19 cellular contexts compared by ENCODE assay signal in the genomic region with DNA sequence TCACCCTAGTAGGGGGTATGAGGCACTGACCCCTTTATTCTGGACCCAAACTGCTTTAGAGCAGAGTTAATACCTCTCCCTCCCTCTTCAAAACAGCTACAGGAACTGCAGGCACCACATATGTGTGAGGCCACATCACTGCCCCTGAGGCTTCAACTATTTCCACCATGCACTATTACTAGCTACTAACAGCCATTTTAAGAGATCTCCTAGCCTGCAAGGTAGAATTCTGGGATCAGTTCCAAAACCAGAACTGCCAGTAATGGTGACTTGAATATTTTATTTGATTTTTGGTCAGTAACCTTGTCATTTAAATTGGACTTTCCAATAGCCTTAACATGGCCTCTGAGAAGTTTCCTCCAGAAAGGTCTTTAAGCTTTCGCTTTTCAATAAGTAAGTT. TPM values are rescaled to one million over a fixed set of nuclear protein-coding genes. Genes with fewer than 3 reads are reported as not detected.
A peak's percentile ranks its signal among the peaks of the same experiment; 100 is the strongest.
DNase-seq lines count a peak whose midpoint lies in the region; ATAC-seq and TF ChIP-seq lines count a peak whose summit lies in the region.
"Had no signal": no experiment of that assay in that cellular context is flagged by ENCODE, and none has a peak within 500 bp of the region (broad histone marks: within the 10 kb centered on the region; RNA-seq: fewer than 3 reads in every experiment).

No MANE protein-coding gene starts in this region.

- POLR2A ChIA-PET in PC-3 (lab: Charles Lee; ENCODE audit: unreplicated experiment), result no interaction called here
- POLR2A ChIA-PET in activated CD4-positive, alpha-beta T cell treated with anti-CD3 and anti-CD28 coated beads for 36 hours (lab: Charles Lee), result interaction anchor here (0.7 kb wide), 1 partner anchor 218 kb away, joined by 3 read pairs; no protein-coding TSS in a partner anchor

- no peak overlapping the region for H3K4me3 ChIP-seq in GM23338
- H3K4me3 ChIP-seq in PC-3 (ENCODE audit: low read length), result no peak overlapping the region
- no peak overlapping the region for H3K4me3 ChIP-seq in osteoblast (ENCODE audit: insufficient read depth, low read length)
- no peak overlapping the region for H3K4me3 ChIP-seq in endodermal cell (ENCODE audit: low read length)
- H3K4me3 ChIP-seq in heart left ventricle, result no peak overlapping the region

- peaks cover 84% of the 10 kb centered on the region for H3K4me1 Mint-ChIP-seq in GM23338
- H3K4me1 Mint-ChIP-seq in endodermal cell, result peaks cover 3% of the 10 kb centered on the region
- no peaks in the 10 kb centered on the region for H3K4me1 Mint-ChIP-seq in activated CD4-positive, alpha-beta T cell treated with anti-CD3 and anti-CD28 coated beads for 36 hours

- H3F3A ChIP-seq in GM23338 (replicated peaks; ENCODE audit: low read depth), result no peaks in the 10 kb centered on the region
- no peaks in the 10 kb centered on the region for H3F3A ChIP-seq in PC-3 (ENCODE audit: low read length, unreplicated experiment)

- H3K27me3 ChIP-seq in GM23338 (ENCODE audit: insufficient read depth) (no peaks in the 10 kb centered on the region), PC-3 (ENCODE audit: low read length) (no peaks in the 10 kb centered on the region), osteoblast (ENCODE audit: insufficient read depth, low read length) (no peaks in the 10 kb centered on the region), endodermal cell (ENCODE audit: control insufficient read depth, insufficient read depth, low read length, poor library complexity, severe bottlenecking) (no peaks in the 10 kb centered on the region), heart left ventricle (no peaks in the 10 kb centered on the region)
- H3K27me3 ChIP-seq: BE2C had no signal

- TF ChIP-seq CTCF in GM23338 (conservative IDR thresholded peaks at IDR 0.05; ENCODE audit: low read depth in 2 of 2), result no peak
- TF ChIP-seq CTCF in PC-3 (conservative IDR thresholded peaks at IDR 0.05; ENCODE audit: low read depth, low read length), result no peak
- no peak for TF ChIP-seq CTCF in osteoblast (IDR thresholded peaks at IDR 0.05; ENCODE audit: extremely low read depth, low read depth, low read length)
- no peak for TF ChIP-seq CTCF in endodermal cell (conservative IDR thresholded peaks at IDR 0.05)
- no peak for TF ChIP-seq CTCF in heart left ventricle (IDR thresholded peaks at IDR 0.05)

- H3K9me3 ChIP-seq in PC-3 (ENCODE audit: low read length), result no peaks in the 10 kb centered on the region
- no peaks in the 10 kb centered on the region for H3K9me3 ChIP-seq in osteoblast (ENCODE audit: low read depth, low read length)
- H3K9me3 ChIP-seq in endodermal cell (ENCODE audit: control insufficient read depth, low read length), result no peaks in the 10 kb centered on the region
- H3K9me3 ChIP-seq in heart left ventricle, result no peaks in the 10 kb centered on the region
- H3K9me3 ChIP-seq: BE2C had no signal

- H3K27ac Mint-ChIP-seq in GM23338 (peak overlapping the region; percentile 83), endodermal cell (no peak overlapping the region)
- H3K27ac Mint-ChIP-seq in activated CD4-positive, alpha-beta T cell treated with anti-CD3 and anti-CD28 coated beads for 36 hours, result no peak overlapping the region

- peaks cover 62% of the 10 kb centered on the region for H3K4me1 ChIP-seq in GM23338 (ENCODE audit: insufficient read depth)
- H3K4me1 ChIP-seq in PC-3 (ENCODE audit: insufficient read depth, low read length), result no peaks in the 10 kb centered on the region
- H3K4me1 ChIP-seq in osteoblast (ENCODE audit: insufficient read depth, low read length), result peaks cover 2% of the 10 kb centered on the region
- H3K4me1 ChIP-seq in endodermal cell (ENCODE audit: control insufficient read depth, insufficient read depth, low read length), result no peaks in the 10 kb centered on the region
- no peaks in the 10 kb centered on the region for H3K4me1 ChIP-seq in heart left ventricle
- H3K4me1 ChIP-seq: BE2C had no signal

- DNase-seq in D341Med (ENCODE audit: low spot score) (peak; percentile 18), GM23338 (ENCODE audit: low spot score) (no peak), PC-3 (peak; percentile 6), osteoblast (ENCODE audit: insufficient read length, low spot score, missing footprints) (peak; percentile 55), endodermal cell (no peak), heart left ventricle (no peak)
- DNase-seq in activated CD4-positive, alpha-beta T cell treated with anti-CD3 and anti-CD28 coated beads for 36 hours, result no peak
- DNase-seq: BE2C, DND-41, GOT3, KBM-7, NCI-H1092 treated with DMSO at 0.1 percent for 48 hours, NCI-H1694, NCI-H2081, NCI-H2171, NCI-H446, NCI-H526, T-helper 1 cell had no signal

- H3K27ac ChIP-seq in GM23338 (ENCODE audit: low read depth) (no peak overlapping the region), PC-3 (ENCODE audit: low read length) (no peak overlapping the region), osteoblast (ENCODE audit: low read depth, low read length) (no peak overlapping the region), endodermal cell (ENCODE audit: low read depth, low read length) (no peak overlapping the region), heart left ventricle (no peak overlapping the region)

- H3K9ac ChIP-seq in PC-3 (ENCODE audit: low read length) (no peak overlapping the region), endodermal cell (ENCODE audit: extremely low read depth, low read length, poor library complexity, severe bottlenecking) (no peak overlapping the region)

- no TSS peak for BruUV-seq in PC-3 (replicated peaks; lab: Mats Ljungman, UMichigan)

- no peaks in the 10 kb centered on the region; the same call in 2 of the 3 replicates for H3K36me3 Mint-ChIP-seq in GM23338 (ENCODE audit: low read depth)
- H3K36me3 Mint-ChIP-seq in endodermal cell (ENCODE audit: low read depth), result peaks cover 2% of the 10 kb centered on the region
- H3K36me3 Mint-ChIP-seq in activated CD4-positive, alpha-beta T cell treated with anti-CD3 and anti-CD28 coated beads for 36 hours (ENCODE audit: low read depth), result no peaks in the 10 kb centered on the region

- H3K9me3 Mint-ChIP-seq in GM23338 (no peaks in the 10 kb centered on the region), endodermal cell (no peaks in the 10 kb centered on the region)
- no peaks in the 10 kb centered on the region for H3K9me3 Mint-ChIP-seq in activated CD4-positive, alpha-beta T cell treated with anti-CD3 and anti-CD28 coated beads for 36 hours (ENCODE audit: low read depth)

- H3K4me3 Mint-ChIP-seq in GM23338 (no peak overlapping the region), endodermal cell (no peak overlapping the region)
- H3K4me3 Mint-ChIP-seq in activated CD4-positive, alpha-beta T cell treated with anti-CD3 and anti-CD28 coated beads for 36 hours, result no peak overlapping the region

- 93 to 100% methylated on average over 1 of the region's 1 CpG for WGBS in endodermal cell (ENCODE audit: insufficient coverage in 1 of 2, insufficient read length in 1 of 2), 2 experiments
- 95 to 100% (median 98%) methylated on average over 1 of the region's 1 CpG for WGBS in heart left ventricle, 4 donors

- CTCF ChIA-PET in PC-3 (lab: Charles Lee), result no interaction called here
- CTCF ChIA-PET in activated CD4-positive, alpha-beta T cell treated with anti-CD3 and anti-CD28 coated beads for 36 hours (lab: Charles Lee), result interaction anchor here (0.7 to 1.0 kb wide), 3 partner anchors 9 to 13 kb away, joined by 3 to 6 read pairs (median 3); no protein-coding TSS in a partner anchor

- H4K20me1 ChIP-seq in GM23338 (replicated peaks; ENCODE audit: insufficient read depth) (no peaks in the 10 kb centered on the region), PC-3 (ENCODE audit: low read length) (no peaks in the 10 kb centered on the region), osteoblast (ENCODE audit: insufficient read depth, low read length) (no peaks in the 10 kb centered on the region)

- intact Hi-C loops in PC-3 (cut with micrococcal nuclease) (no loop called here), heart left ventricle (cut with DNase I) (no loop called here)
- intact Hi-C loops in activated CD4-positive, alpha-beta T cell treated with anti-CD3 and anti-CD28 coated beads for 36 hours (cut with DNase I, micrococcal nuclease), result no loop called here

- H3K79me2 ChIP-seq in GM23338 (replicated peaks; ENCODE audit: insufficient read depth) (no peaks in the 10 kb centered on the region), PC-3 (ENCODE audit: low read length) (no peaks in the 10 kb centered on the region), osteoblast (ENCODE audit: insufficient read depth, low read length) (no peaks in the 10 kb centered on the region)

- H3K4me2 ChIP-seq in GM23338 (0 out of 2 replicates have a peak overlapping the region, but pooled peaks have one; percentile 3), PC-3 (ENCODE audit: low read length) (no peak overlapping the region), osteoblast (ENCODE audit: insufficient read depth, low read length) (no peak overlapping the region)

- H3K27me3 Mint-ChIP-seq in GM23338 (ENCODE audit: insufficient read depth, low read depth, poor library complexity), result no peaks in the 10 kb centered on the region
- no peaks in the 10 kb centered on the region for H3K27me3 Mint-ChIP-seq in endodermal cell (ENCODE audit: insufficient read depth)
- H3K27me3 Mint-ChIP-seq in activated CD4-positive, alpha-beta T cell treated with anti-CD3 and anti-CD28 coated beads for 36 hours, result peaks cover 8% of the 10 kb centered on the region

- TF ChIP-seq POLR2A in heart left ventricle (IDR thresholded peaks at IDR 0.05), result no peak

- H3K36me3 ChIP-seq in GM23338 (ENCODE audit: insufficient read depth) (no peaks in the 10 kb centered on the region), PC-3 (ENCODE audit: low read depth, low read length) (no peaks in the 10 kb centered on the region), osteoblast (ENCODE audit: insufficient read depth, low read length) (no peaks in the 10 kb centered on the region), endodermal cell (ENCODE audit: control insufficient read depth, insufficient read depth, low read length) (no peaks in the 10 kb centered on the region), heart left ventricle (peaks cover 0 to 13% (median 0%) of the 10 kb centered on the region in 9 donors)
- H3K36me3 ChIP-seq: BE2C had no signal

- no peaks in the 10 kb centered on the region for H3K9me2 ChIP-seq in GM23338 (ENCODE audit: insufficient read depth)
- H3K9me2 ChIP-seq in PC-3 (replicated peaks; ENCODE audit: low read length), result no peaks in the 10 kb centered on the region

- ATAC-seq in GM23338, result peak; percentile 34
- ATAC-seq in PC-3, result peak; percentile 33; the same call in 1 of the 2 replicates
- ATAC-seq in activated CD4-positive, alpha-beta T cell treated with anti-CD3 and anti-CD28 coated beads for 36 hours, result no peak
- no peak for ATAC-seq in heart left ventricle
- ATAC-seq: Panc1 had no signal

- H2AFZ ChIP-seq in GM23338, result no peak overlapping the region
- H2AFZ ChIP-seq in PC-3 (ENCODE audit: low read length), result no peak overlapping the region
- H2AFZ ChIP-seq in osteoblast (ENCODE audit: low read length), result no peak overlapping the region

RNA-seq across cellular contexts. Expression of gene FSD1L, which starts 55.3 kb away (rescaled TPM):
- total RNA-seq in GM23338 (2014; rRNA removed; shearing (Covaris generic)), result 7.1 and 10.9 TPM in 2 replicates
- polyA plus RNA-seq in GM23338 (2016; fragmentation: Nextera tagmentation; extraction: Ambion mirVana) (4.0 and 5.2 TPM in 2 replicates), heart left ventricle (1 to 10 TPM; 2.1 to 4.4 TPM)
- total RNA-seq in PC-3 (2014; rRNA removed) (1.7 and 2.1 TPM in 2 replicates), osteoblast (6.5 and 7.1 TPM in 2 replicates), endodermal cell (10 to 100 TPM; 13.4 to 14.3 TPM), heart left ventricle (10 to 100 TPM in 2 of 9 donors, 1 to 10 TPM in 7; 3.7 to 14.0 (median 8.7) TPM)
- polyA plus RNA-seq in endodermal cell (2013, experiment 1 of 2), result 12.8 TPM
- 16.8 TPM for polyA plus RNA-seq in endodermal cell (2013, experiment 2 of 2)
- total RNA-seq in activated CD4-positive, alpha-beta T cell treated with anti-CD3 and anti-CD28 coated beads for 36 hours, result 1 to 10 TPM; 2.4 to 3.0 TPM

Comparison
In these comparisons a context has a peak if more than half of its experiments do, and no peak if none do; other contexts are left out.
1. DNase-seq: peak in D341Med (single experiment), PC-3 (single experiment) and osteoblast (single experiment); none in GM23338 (single experiment), endodermal cell (single experiment), activated CD4-positive, alpha-beta T cell treated with anti-CD3 and anti-CD28 coated beads for 36 hours (single experiment) and heart left ventricle (0 of 5).
2. ATAC-seq: peak in GM23338 (single experiment) and PC-3 (single experiment); none in activated CD4-positive, alpha-beta T cell treated with anti-CD3 and anti-CD28 coated beads for 36 hours (single experiment) and heart left ventricle (0 of 4).